In genomic region chr16:16045879-16046278, GRCh38 we compare ENCODE assay signal across 12 cellular contexts.
DNase-seq lines count a peak whose midpoint lies in the region; ATAC-seq and TF ChIP-seq lines count a peak whose summit lies in the region.
"Had no signal": no experiment of that assay in that cellular context is flagged by ENCODE, and none has a peak within 500 bp of the region (broad histone marks: within the 10 kb centered on the region; RNA-seq: fewer than 3 reads in every experiment).

No MANE protein-coding gene starts in this region.

- H3K27ac ChIP-seq in left ventricle myocardium inferior (replicated peaks) = peak overlapping the region; percentile 47
- H3K27ac ChIP-seq in heart left ventricle = no peak overlapping the region
- no peak overlapping the region for H3K27ac ChIP-seq in testis

- H3K4me1 ChIP-seq in left ventricle myocardium inferior (peaks cover 43% of the 10 kb centered on the region), heart left ventricle (peaks cover 0 to 30% (median 6%) of the 10 kb centered on the region in 12 donors), testis (peaks cover 4% of the 10 kb centered on the region)

- H3K27me3 ChIP-seq in left ventricle myocardium inferior (ENCODE audit: low read depth) (no peaks in the 10 kb centered on the region), heart left ventricle (no peaks in the 10 kb centered on the region), testis (no peaks in the 10 kb centered on the region)
- H3K27me3 ChIP-seq: esophagus muscularis mucosa had no signal

- H3K4me3 ChIP-seq in left ventricle myocardium inferior = no peak overlapping the region
- H3K4me3 ChIP-seq in heart left ventricle = no peak overlapping the region
- H3K4me3 ChIP-seq in epithelial cell of proximal tubule (ENCODE audit: low read depth, low read length) = no peak overlapping the region
- no peak overlapping the region for H3K4me3 ChIP-seq in testis
- H3K4me3 ChIP-seq: esophagus muscularis mucosa had no signal

- ATAC-seq in heart left ventricle (no peak), GM19324 (IDR thresholded peaks at IDR 0.05; ENCODE audit: low FRiP score, unreplicated experiment) (no peak), HG02798 (IDR thresholded peaks at IDR 0.05; ENCODE audit: poor library complexity, unreplicated experiment) (no peak)
- ATAC-seq: activated CD4-positive, CD25-positive, alpha-beta regulatory T cell treated with anti-CD3 and anti-CD28 coated beads, Interleukin-2, amount 50 U/mL, for 24 hours; left ventricle myocardium superior had no signal

- intact Hi-C loops in left ventricle myocardium inferior (cut with micrococcal nuclease) (no loop called here), heart left ventricle (cut with DNase I) (loop anchor here in 1 of 10 donors (10.0 kb wide), 1 partner anchor 161 kb away; the partner anchor contains the start of gene CEP20), testis (cut with DNase I; ENCODE audit: low total_unique reads) (no loop called here)

- TF ChIP-seq CTCF in left ventricle myocardium inferior (IDR thresholded peaks at IDR 0.05; ENCODE audit: borderline replicate concordance) (no peak), heart left ventricle (IDR thresholded peaks at IDR 0.05) (peak in 4 of 12 donors; percentile 18 to 41 (median 34)), epithelial cell of proximal tubule (conservative IDR thresholded peaks at IDR 0.05; ENCODE audit: low read depth, low read length) (peak; percentile 57), testis (IDR thresholded peaks at IDR 0.05) (no peak)

- no peaks in the 10 kb centered on the region for H3K9me3 ChIP-seq in left ventricle myocardium inferior (replicated peaks)
- no peaks in the 10 kb centered on the region for H3K9me3 ChIP-seq in heart left ventricle
- H3K9me3 ChIP-seq in testis = no peaks in the 10 kb centered on the region
- H3K9me3 ChIP-seq: esophagus muscularis mucosa had no signal

- no peak for DNase-seq in left ventricle myocardium inferior
- DNase-seq in heart left ventricle = no peak
- peak; percentile 15 for DNase-seq in OCI-M1 (lab: John Stamatoyannopoulos, UW)
- no peak for DNase-seq in epithelial cell of proximal tubule (ENCODE audit: low read depth)
- peak; percentile 52 for DNase-seq in testis
- no peak for DNase-seq in DMS153 (lab: John Stamatoyannopoulos, UW)
- DNase-seq: left ventricle myocardium superior, NCI-H1436 treated with DMSO at 0.1 percent for 48 hours had no signal

- TF ChIP-seq POLR2A in heart left ventricle (IDR thresholded peaks at IDR 0.05) = no peak
- no peak for TF ChIP-seq POLR2A in testis (IDR thresholded peaks at IDR 0.05)

- WGBS in heart left ventricle, 4 donors = 60 to 91% (median 75%) methylated on average over 12 of the region's 12 CpGs
- WGBS in testis, 2 donors = 80 to 86% methylated on average over 12 of the region's 12 CpGs

- H3K36me3 ChIP-seq in left ventricle myocardium inferior (peaks cover 55% of the 10 kb centered on the region), heart left ventricle (peaks cover 0 to 81% (median 45%) of the 10 kb centered on the region in 9 donors), testis (ENCODE audit: low read depth, missing control alignments) (no peaks in the 10 kb centered on the region)

Comparison
In these comparisons a context has a peak if more than half of its experiments do, and no peak if none do; other contexts are left out.
1. DNase-seq: peak in OCI-M1 (single experiment) and testis (single experiment); none in left ventricle myocardium inferior (single experiment), heart left ventricle (0 of 5), epithelial cell of proximal tubule (single experiment) and DMS153 (single experiment).